In genomic region chr17:80938556-80938955, GRCh38 we compare ENCODE assay signal across 13 cellular contexts. TPM values are rescaled to one million over a fixed set of nuclear protein-coding genes. Genes with fewer than 3 reads are reported as not detected.
A peak's percentile ranks its signal among the peaks of the same experiment; 100 is the strongest.
DNase-seq lines count a peak whose midpoint lies in the region; FAIRE-seq and TF ChIP-seq lines count a peak whose summit lies in the region.
"Had no signal": no experiment of that assay in that cellular context is flagged by ENCODE, and none has a peak within 500 bp of the region (broad histone marks: within the 10 kb centered on the region; RNA-seq: fewer than 3 reads in every experiment).

No MANE protein-coding gene starts in this region.

- no peak overlapping the region for H3K9ac ChIP-seq in mammary epithelial cell (ENCODE audit: insufficient read depth, low read length)

- no peaks in the 10 kb centered on the region for H3K9me3 Mint-ChIP-seq in activated naive CD4-positive, alpha-beta T cell treated with anti-CD3 and anti-CD28 coated beads, Interleukin-2, amount 50 U/mL, for 24 hours

- H2AFZ ChIP-seq in mammary epithelial cell (ENCODE audit: low read depth, low read length): no peak overlapping the region

- in situ Hi-C loops in mammary epithelial cell (cut with MboI; ENCODE audit: low sequenced_read_pairs in 2 of 2): no loop called here

- peaks cover 32% of the 10 kb centered on the region for H3K4me1 ChIP-seq in SJCRH30
- H3K4me1 ChIP-seq in mammary epithelial cell (ENCODE audit: insufficient read depth, low read length): no peaks in the 10 kb centered on the region
- H3K4me1 ChIP-seq in testis: peaks cover 18% of the 10 kb centered on the region

- 93% methylated on average over 12 of the region's 12 CpGs for WGBS in mammary epithelial cell (ENCODE audit: low coverage, missing lambda C conversion rate)
- 67 to 83% methylated on average over 12 of the region's 12 CpGs for WGBS in testis, 2 donors

- H4K20me1 ChIP-seq in mammary epithelial cell (ENCODE audit: insufficient read depth, low read length): no peaks in the 10 kb centered on the region

- H3K9me3 ChIP-seq in SJCRH30 (replicated peaks): no peaks in the 10 kb centered on the region
- H3K9me3 ChIP-seq in mammary epithelial cell (replicated peaks; ENCODE audit: insufficient read depth, low read length): no peaks in the 10 kb centered on the region
- H3K9me3 ChIP-seq in testis: no peaks in the 10 kb centered on the region
- H3K9me3 ChIP-seq: stomach had no signal

- H3K27ac ChIP-seq in SJCRH30 (no peak overlapping the region), mammary epithelial cell (ENCODE audit: insufficient read depth, low read depth, low read length) (no peak overlapping the region), testis (no peak overlapping the region)
- H3K27ac ChIP-seq: stomach had no signal

- no peaks in the 10 kb centered on the region for H3K36me3 ChIP-seq in SJCRH30
- H3K36me3 ChIP-seq in mammary epithelial cell (ENCODE audit: insufficient read depth, low read length): no peaks in the 10 kb centered on the region
- H3K36me3 ChIP-seq in testis (ENCODE audit: low read depth, missing control alignments): no peaks in the 10 kb centered on the region

- H3K27me3 ChIP-seq in SJCRH30 (no peaks in the 10 kb centered on the region), mammary epithelial cell (ENCODE audit: insufficient read depth, low read length) (peaks cover 1% of the 10 kb centered on the region), testis (no peaks in the 10 kb centered on the region)
- H3K27me3 ChIP-seq: stomach had no signal

- H3K4me1 Mint-ChIP-seq in activated naive CD4-positive, alpha-beta T cell treated with anti-CD3 and anti-CD28 coated beads, Interleukin-2, amount 50 U/mL, for 24 hours: peaks cover 43% of the 10 kb centered on the region

- dilution Hi-C loops in mammary epithelial cell (cut with HindIII; ENCODE audit: low sequenced_read_pairs): no loop called here

- FAIRE-seq in GM12891 (lab: Jason Lieb, UNC): peak; percentile 35

- H3K4me2 ChIP-seq in mammary epithelial cell (ENCODE audit: insufficient read depth, low read depth, low read length): no peak overlapping the region

- TF ChIP-seq POLR2A in GM12891 (IDR thresholded peaks at IDR 0.05; ENCODE audit: low read depth, low read length) (no peak), testis (IDR thresholded peaks at IDR 0.05) (no peak)

- H3K36me3 Mint-ChIP-seq in activated naive CD4-positive, alpha-beta T cell treated with anti-CD3 and anti-CD28 coated beads, Interleukin-2, amount 50 U/mL, for 24 hours: peaks cover 13% of the 10 kb centered on the region

- peak overlapping the region; percentile 74 for H3K27ac Mint-ChIP-seq in activated naive CD4-positive, alpha-beta T cell treated with anti-CD3 and anti-CD28 coated beads, Interleukin-2, amount 50 U/mL, for 24 hours

- no TSS peak for BruUV-seq in mammary epithelial cell (replicated peaks; lab: Mats Ljungman, UMichigan)

- CTCF ChIA-PET in mammary epithelial cell (lab: Charles Lee; ENCODE audit: low non-redundant PET): no interaction called here

- no peaks in the 10 kb centered on the region for H3K79me2 ChIP-seq in mammary epithelial cell (ENCODE audit: insufficient read depth, low read length)

- intact Hi-C loops in mammary epithelial cell (cut with micrococcal nuclease): no loop called here
- intact Hi-C loops in testis (cut with DNase I; ENCODE audit: low total_unique reads): no loop called here

- DNase-seq in GM12891 (ENCODE audit: insufficient read length, low spot score) (no peak), SJCRH30 (peak in 1 of 2 experiments; percentile 73), pons (ENCODE audit: low spot score) (peak; percentile 72), T-helper 9 cell (no peak), NCI-H2081 (lab: John Stamatoyannopoulos, UW) (no peak), mammary epithelial cell (no peak), testis (no peak)
- DNase-seq: foreskin fibroblast, H7, NCI-H1417, stomach had no signal

- no peak for TF ChIP-seq CTCF in mammary epithelial cell (conservative IDR thresholded peaks at IDR 0.05 in 1 of 2, IDR thresholded peaks at IDR 0.05 in 1 of 2; ENCODE audit: extremely low read depth in 1 of 2, insufficient read depth in 1 of 2, low read depth in 1 of 2, low read length in 2 of 2)
- no peak for TF ChIP-seq CTCF in testis (IDR thresholded peaks at IDR 0.05)

- H3K4me3 ChIP-seq in SJCRH30 (peak overlapping the region; percentile 17), mammary epithelial cell (replicated peaks in 1 of 3; ENCODE audit: insufficient read depth in 1 of 3, low read depth in 2 of 3, low read length in 3 of 3) (no peak overlapping the region), testis (no peak overlapping the region)
- H3K4me3 ChIP-seq: lung, stomach had no signal

- H3K4me3 Mint-ChIP-seq in activated naive CD4-positive, alpha-beta T cell treated with anti-CD3 and anti-CD28 coated beads, Interleukin-2, amount 50 U/mL, for 24 hours: peak overlapping the region; percentile 77

- H3K27me3 Mint-ChIP-seq in activated naive CD4-positive, alpha-beta T cell treated with anti-CD3 and anti-CD28 coated beads, Interleukin-2, amount 50 U/mL, for 24 hours: no peaks in the 10 kb centered on the region

TF ChIP-seq in GM12891, 5 proteins besides CTCF, POLR2A, EP300 and RAD21:
- TF ChIP-seq POLR2AphosphoS5 (IDR thresholded peaks at IDR 0.05; ENCODE audit: low read depth, low read length) (no peak), SPI1 (IDR thresholded peaks at IDR 0.05; ENCODE audit: low read depth, low read length) (no peak), TAF1 (IDR thresholded peaks at IDR 0.05; ENCODE audit: low read depth, low read length) (no peak), PAX5 (IDR thresholded peaks at IDR 0.05; ENCODE audit: insufficient read depth, low read length, severe bottlenecking) (no peak), POU2F2 (IDR thresholded peaks at IDR 0.05; ENCODE audit: low read depth, low read length) (no peak)

RNA-seq across cellular contexts. Expression of gene CHMP6, which starts 53.1 kb away (rescaled TPM):
- 11.2 TPM for polyA plus RNA-seq in GM12891 (2012; ENCODE audit: low read depth, missing spikeins)
- 23.5 and 27.6 TPM in 2 replicates for total RNA-seq in SJCRH30 (2014; rRNA removed; shearing (Covaris generic))
- total RNA-seq in mammary epithelial cell: 10 to 100 TPM; 12.0 to 28.1 TPM
- 22.9 TPM for polyA plus RNA-seq in mammary epithelial cell
- polyA minus RNA-seq in mammary epithelial cell: 33.4 TPM
- total RNA-seq in testis: 10 to 100 TPM; 28.2 to 29.8 TPM
- polyA plus RNA-seq in testis (ENCODE audit: insufficient read depth, low read depth, low replicate concordance): 18.5 TPM
